ENCODE assay signal across 1 cellular context in the genomic region with DNA sequence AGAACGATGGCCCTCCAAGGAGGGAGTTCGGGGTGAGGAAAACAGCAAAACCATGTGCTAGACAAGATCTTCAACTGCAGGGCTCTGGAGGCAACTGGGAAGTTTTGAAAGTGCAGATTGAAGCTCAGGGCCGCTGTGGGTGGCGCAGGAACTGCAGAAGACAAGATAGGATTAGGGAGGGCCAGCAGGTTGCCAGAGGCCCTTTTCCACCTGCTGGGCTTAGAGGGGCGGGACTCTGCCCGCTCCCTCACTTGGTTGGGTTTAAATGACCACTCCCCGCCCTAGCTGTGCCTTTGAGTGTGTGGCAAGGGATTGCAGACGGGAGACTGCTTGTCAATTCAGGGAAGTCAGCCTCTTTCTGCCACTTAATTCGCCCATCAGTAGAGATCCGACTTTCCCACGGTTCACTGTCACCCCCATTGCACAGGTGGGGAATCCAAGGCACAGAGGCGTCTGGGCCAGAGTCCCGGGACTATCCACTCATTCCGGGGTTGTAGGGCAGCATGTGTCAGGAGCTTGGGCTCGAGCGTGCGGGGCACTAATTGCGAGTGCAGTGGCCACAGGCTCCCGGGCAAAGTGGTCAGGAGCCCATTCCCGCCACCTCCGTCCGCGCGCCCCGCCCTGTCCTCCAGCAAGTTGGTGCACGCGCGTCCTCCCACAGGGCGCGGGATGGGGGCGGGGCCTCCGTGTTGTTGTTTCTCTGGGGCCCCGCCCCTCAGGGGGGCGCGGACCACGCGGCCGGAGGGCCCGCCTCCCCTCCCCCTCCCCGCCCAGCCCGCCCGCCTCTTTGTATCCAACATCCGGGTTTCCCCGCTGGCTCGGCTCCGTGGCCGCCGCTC.
TF ChIP-seq lines count a peak whose summit lies in the region.

A gene (plus strand): TSS at position 816 of the 839 bp plus-strand sequence. CDS start 433 bp downstream, outside the sequence.

TF ChIP-seq in HepG2, 621 proteins besides CTCF, POLR2A, EP300 and RAD21 (continued from another document and continues in another):
- TF ChIP-seq, protein P1, sequence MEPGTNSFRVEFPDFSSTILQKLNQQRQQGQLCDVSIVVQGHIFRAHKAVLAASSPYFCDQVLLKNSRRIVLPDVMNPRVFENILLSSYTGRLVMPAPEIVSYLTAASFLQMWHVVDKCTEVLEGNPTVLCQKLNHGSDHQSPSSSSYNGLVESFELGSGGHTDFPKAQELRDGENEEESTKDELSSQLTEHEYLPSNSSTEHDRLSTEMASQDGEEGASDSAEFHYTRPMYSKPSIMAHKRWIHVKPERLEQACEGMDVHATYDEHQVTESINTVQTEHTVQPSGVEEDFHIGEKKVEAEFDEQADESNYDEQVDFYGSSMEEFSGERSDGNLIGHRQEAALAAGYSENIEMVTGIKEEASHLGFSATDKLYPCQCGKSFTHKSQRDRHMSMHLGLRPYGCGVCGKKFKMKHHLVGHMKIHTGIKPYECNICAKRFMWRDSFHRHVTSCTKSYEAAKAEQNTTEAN (CRISPR knock-in tag; conservative IDR thresholded peaks at IDR 0.05): no peak
- TF ChIP-seq ZNF614 (CRISPR knock-in tag; IDR thresholded peaks at IDR 0.05; ENCODE audit: borderline replicate concordance) (no peak), MLLT10 (CRISPR knock-in tag; IDR thresholded peaks at IDR 0.05) (no peak), HNRNPUL1 (IDR thresholded peaks at IDR 0.05; ENCODE audit: low read depth, low read length) (no peak), ARNT (IDR thresholded peaks at IDR 0.05) (no peak), ZNF777 (CRISPR knock-in tag; IDR thresholded peaks at IDR 0.05) (no peak), SP5 (CRISPR knock-in tag; IDR thresholded peaks at IDR 0.05; ENCODE audit: borderline replicate concordance, low read depth) (peak; percentile 49; the same call in 1 of the 2 replicates), MAZ (IDR thresholded peaks at IDR 0.05; ENCODE audit: borderline replicate concordance, low read depth, low read length) (no peak), MAZ (CRISPR knock-in tag; IDR thresholded peaks at IDR 0.05; ENCODE audit: low read depth) (0 out of 2 replicates have a peak, but pooled peaks have one; percentile 19), ZBTB21 (CRISPR knock-in tag; IDR thresholded peaks at IDR 0.05) (no peak), ZNF432 (CRISPR knock-in tag; IDR thresholded peaks at IDR 0.05; ENCODE audit: borderline replicate concordance) (no peak), ZNF230 (CRISPR knock-in tag; IDR thresholded peaks at IDR 0.05) (no peak), CHCHD3 (CRISPR knock-in tag; IDR thresholded peaks at IDR 0.05) (0 out of 2 replicates have a peak, but pooled peaks have one; percentile 47), ELF4 (CRISPR knock-in tag; IDR thresholded peaks at IDR 0.05; ENCODE audit: borderline replicate concordance) (no peak), TGIF2 (CRISPR knock-in tag; IDR thresholded peaks at IDR 0.05) (no peak), JUN (CRISPR knock-in tag; IDR thresholded peaks at IDR 0.05) (no peak), ZNF546 (CRISPR knock-in tag; conservative IDR thresholded peaks at IDR 0.05) (no peak), ATAD3A (CRISPR knock-in tag; IDR thresholded peaks at IDR 0.05) (no peak)
- TF ChIP-seq, protein P2, sequence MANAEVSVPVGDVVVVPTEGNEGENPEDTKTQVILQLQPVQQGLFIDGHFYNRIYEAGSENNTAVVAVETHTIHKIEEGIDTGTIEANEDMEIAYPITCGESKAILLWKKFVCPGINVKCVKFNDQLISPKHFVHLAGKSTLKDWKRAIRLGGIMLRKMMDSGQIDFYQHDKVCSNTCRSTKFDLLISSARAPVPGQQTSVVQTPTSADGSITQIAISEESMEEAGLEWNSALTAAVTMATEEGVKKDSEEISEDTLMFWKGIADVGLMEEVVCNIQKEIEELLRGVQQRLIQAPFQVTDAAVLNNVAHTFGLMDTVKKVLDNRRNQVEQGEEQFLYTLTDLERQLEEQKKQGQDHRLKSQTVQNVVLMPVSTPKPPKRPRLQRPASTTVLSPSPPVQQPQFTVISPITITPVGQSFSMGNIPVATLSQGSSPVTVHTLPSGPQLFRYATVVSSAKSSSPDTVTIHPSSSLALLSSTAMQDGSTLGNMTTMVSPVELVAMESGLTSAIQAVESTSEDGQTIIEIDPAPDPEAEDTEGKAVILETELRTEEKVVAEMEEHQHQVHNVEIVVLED (CRISPR knock-in tag; IDR thresholded peaks at IDR 0.05; ENCODE audit: borderline replicate concordance): no peak
- TF ChIP-seq, protein P3, sequence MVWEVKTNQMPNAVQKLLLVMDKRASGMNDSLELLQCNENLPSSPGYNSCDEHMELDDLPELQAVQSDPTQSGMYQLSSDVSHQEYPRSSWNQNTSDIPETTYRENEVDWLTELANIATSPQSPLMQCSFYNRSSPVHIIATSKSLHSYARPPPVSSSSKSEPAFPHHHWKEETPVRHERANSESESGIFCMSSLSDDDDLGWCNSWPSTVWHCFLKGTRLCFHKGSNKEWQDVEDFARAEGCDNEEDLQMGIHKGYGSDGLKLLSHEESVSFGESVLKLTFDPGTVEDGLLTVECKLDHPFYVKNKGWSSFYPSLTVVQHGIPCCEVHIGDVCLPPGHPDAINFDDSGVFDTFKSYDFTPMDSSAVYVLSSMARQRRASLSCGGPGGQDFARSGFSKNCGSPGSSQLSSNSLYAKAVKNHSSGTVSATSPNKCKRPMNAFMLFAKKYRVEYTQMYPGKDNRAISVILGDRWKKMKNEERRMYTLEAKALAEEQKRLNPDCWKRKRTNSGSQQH (CRISPR knock-in tag; IDR thresholded peaks at IDR 0.05; ENCODE audit: low read depth): no peak
- TF ChIP-seq, protein P4, sequence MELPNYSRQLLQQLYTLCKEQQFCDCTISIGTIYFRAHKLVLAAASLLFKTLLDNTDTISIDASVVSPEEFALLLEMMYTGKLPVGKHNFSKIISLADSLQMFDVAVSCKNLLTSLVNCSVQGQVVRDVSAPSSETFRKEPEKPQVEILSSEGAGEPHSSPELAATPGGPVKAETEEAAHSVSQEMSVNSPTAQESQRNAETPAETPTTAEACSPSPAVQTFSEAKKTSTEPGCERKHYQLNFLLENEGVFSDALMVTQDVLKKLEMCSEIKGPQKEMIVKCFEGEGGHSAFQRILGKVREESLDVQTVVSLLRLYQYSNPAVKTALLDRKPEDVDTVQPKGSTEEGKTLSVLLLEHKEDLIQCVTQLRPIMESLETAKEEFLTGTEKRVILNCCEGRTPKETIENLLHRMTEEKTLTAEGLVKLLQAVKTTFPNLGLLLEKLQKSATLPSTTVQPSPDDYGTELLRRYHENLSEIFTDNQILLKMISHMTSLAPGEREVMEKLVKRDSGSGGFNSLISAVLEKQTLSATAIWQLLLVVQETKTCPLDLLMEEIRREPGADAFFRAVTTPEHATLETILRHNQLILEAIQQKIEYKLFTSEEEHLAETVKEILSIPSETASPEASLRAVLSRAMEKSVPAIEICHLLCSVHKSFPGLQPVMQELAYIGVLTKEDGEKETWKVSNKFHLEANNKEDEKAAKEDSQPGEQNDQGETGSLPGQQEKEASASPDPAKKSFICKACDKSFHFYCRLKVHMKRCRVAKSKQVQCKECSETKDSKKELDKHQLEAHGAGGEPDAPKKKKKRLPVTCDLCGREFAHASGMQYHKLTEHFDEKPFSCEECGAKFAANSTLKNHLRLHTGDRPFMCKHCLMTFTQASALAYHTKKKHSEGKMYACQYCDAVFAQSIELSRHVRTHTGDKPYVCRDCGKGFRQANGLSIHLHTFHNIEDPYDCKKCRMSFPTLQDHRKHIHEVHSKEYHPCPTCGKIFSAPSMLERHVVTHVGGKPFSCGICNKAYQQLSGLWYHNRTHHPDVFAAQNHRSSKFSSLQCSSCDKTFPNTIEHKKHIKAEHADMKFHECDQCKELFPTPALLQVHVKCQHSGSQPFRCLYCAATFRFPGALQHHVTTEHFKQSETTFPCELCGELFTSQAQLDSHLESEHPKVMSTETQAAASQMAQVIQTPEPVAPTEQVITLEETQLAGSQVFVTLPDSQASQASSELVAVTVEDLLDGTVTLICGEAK (IDR thresholded peaks at IDR 0.05): no peak
- TF ChIP-seq, protein P4 (CRISPR knock-in tag; IDR thresholded peaks at IDR 0.05): no peak
- TF ChIP-seq, protein P5, sequence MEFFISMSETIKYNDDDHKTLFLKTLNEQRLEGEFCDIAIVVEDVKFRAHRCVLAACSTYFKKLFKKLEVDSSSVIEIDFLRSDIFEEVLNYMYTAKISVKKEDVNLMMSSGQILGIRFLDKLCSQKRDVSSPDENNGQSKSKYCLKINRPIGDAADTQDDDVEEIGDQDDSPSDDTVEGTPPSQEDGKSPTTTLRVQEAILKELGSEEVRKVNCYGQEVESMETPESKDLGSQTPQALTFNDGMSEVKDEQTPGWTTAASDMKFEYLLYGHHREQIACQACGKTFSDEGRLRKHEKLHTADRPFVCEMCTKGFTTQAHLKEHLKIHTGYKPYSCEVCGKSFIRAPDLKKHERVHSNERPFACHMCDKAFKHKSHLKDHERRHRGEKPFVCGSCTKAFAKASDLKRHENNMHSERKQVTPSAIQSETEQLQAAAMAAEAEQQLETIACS (CRISPR knock-in tag; IDR thresholded peaks at IDR 0.05): peak; percentile 64
- TF ChIP-seq, protein P6, sequence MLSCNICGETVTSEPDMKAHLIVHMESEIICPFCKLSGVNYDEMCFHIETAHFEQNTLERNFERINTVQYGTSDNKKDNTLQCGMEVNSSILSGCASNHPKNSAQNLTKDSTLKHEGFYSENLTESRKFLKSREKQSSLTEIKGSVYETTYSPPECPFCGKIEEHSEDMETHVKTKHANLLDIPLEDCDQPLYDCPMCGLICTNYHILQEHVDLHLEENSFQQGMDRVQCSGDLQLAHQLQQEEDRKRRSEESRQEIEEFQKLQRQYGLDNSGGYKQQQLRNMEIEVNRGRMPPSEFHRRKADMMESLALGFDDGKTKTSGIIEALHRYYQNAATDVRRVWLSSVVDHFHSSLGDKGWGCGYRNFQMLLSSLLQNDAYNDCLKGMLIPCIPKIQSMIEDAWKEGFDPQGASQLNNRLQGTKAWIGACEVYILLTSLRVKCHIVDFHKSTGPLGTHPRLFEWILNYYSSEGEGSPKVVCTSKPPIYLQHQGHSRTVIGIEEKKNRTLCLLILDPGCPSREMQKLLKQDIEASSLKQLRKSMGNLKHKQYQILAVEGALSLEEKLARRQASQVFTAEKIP (CRISPR knock-in tag; IDR thresholded peaks at IDR 0.05; ENCODE audit: borderline replicate concordance): no peak
- TF ChIP-seq, protein P7, sequence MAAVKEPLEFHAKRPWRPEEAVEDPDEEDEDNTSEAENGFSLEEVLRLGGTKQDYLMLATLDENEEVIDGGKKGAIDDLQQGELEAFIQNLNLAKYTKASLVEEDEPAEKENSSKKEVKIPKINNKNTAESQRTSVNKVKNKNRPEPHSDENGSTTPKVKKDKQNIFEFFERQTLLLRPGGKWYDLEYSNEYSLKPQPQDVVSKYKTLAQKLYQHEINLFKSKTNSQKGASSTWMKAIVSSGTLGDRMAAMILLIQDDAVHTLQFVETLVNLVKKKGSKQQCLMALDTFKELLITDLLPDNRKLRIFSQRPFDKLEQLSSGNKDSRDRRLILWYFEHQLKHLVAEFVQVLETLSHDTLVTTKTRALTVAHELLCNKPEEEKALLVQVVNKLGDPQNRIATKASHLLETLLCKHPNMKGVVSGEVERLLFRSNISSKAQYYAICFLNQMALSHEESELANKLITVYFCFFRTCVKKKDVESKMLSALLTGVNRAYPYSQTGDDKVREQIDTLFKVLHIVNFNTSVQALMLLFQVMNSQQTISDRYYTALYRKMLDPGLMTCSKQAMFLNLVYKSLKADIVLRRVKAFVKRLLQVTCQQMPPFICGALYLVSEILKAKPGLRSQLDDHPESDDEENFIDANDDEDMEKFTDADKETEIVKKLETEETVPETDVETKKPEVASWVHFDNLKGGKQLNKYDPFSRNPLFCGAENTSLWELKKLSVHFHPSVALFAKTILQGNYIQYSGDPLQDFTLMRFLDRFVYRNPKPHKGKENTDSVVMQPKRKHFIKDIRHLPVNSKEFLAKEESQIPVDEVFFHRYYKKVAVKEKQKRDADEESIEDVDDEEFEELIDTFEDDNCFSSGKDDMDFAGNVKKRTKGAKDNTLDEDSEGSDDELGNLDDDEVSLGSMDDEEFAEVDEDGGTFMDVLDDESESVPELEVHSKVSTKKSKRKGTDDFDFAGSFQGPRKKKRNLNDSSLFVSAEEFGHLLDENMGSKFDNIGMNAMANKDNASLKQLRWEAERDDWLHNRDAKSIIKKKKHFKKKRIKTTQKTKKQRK (IDR thresholded peaks at IDR 0.05; ENCODE audit: low read length): no peak
- TF ChIP-seq, protein P8, sequence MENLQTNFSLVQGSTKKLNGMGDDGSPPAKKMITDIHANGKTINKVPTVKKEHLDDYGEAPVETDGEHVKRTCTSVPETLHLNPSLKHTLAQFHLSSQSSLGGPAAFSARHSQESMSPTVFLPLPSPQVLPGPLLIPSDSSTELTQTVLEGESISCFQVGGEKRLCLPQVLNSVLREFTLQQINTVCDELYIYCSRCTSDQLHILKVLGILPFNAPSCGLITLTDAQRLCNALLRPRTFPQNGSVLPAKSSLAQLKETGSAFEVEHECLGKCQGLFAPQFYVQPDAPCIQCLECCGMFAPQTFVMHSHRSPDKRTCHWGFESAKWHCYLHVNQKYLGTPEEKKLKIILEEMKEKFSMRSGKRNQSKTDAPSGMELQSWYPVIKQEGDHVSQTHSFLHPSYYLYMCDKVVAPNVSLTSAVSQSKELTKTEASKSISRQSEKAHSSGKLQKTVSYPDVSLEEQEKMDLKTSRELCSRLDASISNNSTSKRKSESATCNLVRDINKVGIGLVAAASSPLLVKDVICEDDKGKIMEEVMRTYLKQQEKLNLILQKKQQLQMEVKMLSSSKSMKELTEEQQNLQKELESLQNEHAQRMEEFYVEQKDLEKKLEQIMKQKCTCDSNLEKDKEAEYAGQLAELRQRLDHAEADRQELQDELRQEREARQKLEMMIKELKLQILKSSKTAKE (CRISPR knock-in tag; IDR thresholded peaks at IDR 0.05; ENCODE audit: borderline replicate concordance): no peak
